Comparison of ENCODE assay signal across 20 cellular contexts in genomic region chr9:102072061-102072764, GRCh38.
"Had no signal": no experiment of that assay in that cellular context is flagged by ENCODE, and none has a peak within 500 bp of the region (broad histone marks: within the 10 kb centered on the region; RNA-seq: fewer than 3 reads in every experiment).

No MANE protein-coding gene starts in this region.

- H3K4me1 Mint-ChIP-seq: activated CD4-positive, alpha-beta T cell treated with anti-CD3 and anti-CD28 coated beads, Interleukin-2, amount 10 ng/mL, durations not matched to agents 24 days and 14 days; brain; central memory CD8-positive, alpha-beta T cell had no signal

- H3K36me3 Mint-ChIP-seq: brain had no signal

- H3K9me3 ChIP-seq: colonic mucosa, gastroesophageal sphincter, thoracic aorta, upper lobe of right lung had no signal

- H3K27me3 ChIP-seq: colonic mucosa, gastroesophageal sphincter, heart left ventricle, upper lobe of right lung had no signal

- H3K27me3 Mint-ChIP-seq: activated CD4-positive, alpha-beta T cell treated with anti-CD3 and anti-CD28 coated beads, Interleukin-2, amount 10 ng/mL, durations not matched to agents 24 days and 14 days; activated CD8-positive, alpha-beta T cell treated with anti-CD3 and anti-CD28 coated beads for 36 hours; brain; central memory CD8-positive, alpha-beta T cell had no signal

- H3K27ac ChIP-seq: colonic mucosa, gastroesophageal sphincter, heart left ventricle, thoracic aorta, upper lobe of right lung had no signal

- H3K27ac Mint-ChIP-seq: activated CD4-positive, alpha-beta T cell treated with anti-CD3 and anti-CD28 coated beads, Interleukin-2, amount 10 ng/mL, durations not matched to agents 24 days and 14 days; activated CD8-positive, alpha-beta T cell treated with anti-CD3 and anti-CD28 coated beads for 36 hours; activated naive CD4-positive, alpha-beta T cell treated with anti-CD3 and anti-CD28 coated beads for 36 hours; brain had no signal

- H3K36me3 ChIP-seq: colonic mucosa, gastroesophageal sphincter, heart left ventricle, thoracic aorta, upper lobe of right lung had no signal

- DNase-seq: activated CD4-positive, alpha-beta T cell treated with anti-CD3 and anti-CD28 coated beads, Interleukin-2, amount 10 ng/mL, durations not matched to agents 24 days and 14 days; activated CD4-positive, CD25-positive, alpha-beta regulatory T cell; activated CD8-positive, alpha-beta T cell treated with anti-CD3 and anti-CD28 coated beads for 36 hours; activated naive CD4-positive, alpha-beta T cell treated with anti-CD3 and anti-CD28 coated beads for 36 hours; activated T-cell treated with anti-CD3 and anti-CD28 coated beads, Interleukin-2, amount 50 U/mL, for 1 hour; colonic mucosa; heart left ventricle; left colon; midbrain; occipital lobe; stimulated activated CD4-positive, alpha-beta T cell treated with anti-CD3 and anti-CD28 coated beads, Interleukin-2, amount 100 ng/mL, for 48 hours; T1000; upper lobe of right lung had no signal

- H3K4me1 ChIP-seq: colonic mucosa, gastroesophageal sphincter, heart left ventricle, upper lobe of right lung had no signal

- H3K4me3 ChIP-seq: colonic mucosa, gastroesophageal sphincter, heart left ventricle, lung, thoracic aorta, upper lobe of right lung had no signal

- H3K4me3 Mint-ChIP-seq: activated CD4-positive, alpha-beta T cell treated with anti-CD3 and anti-CD28 coated beads, Interleukin-2, amount 10 ng/mL, durations not matched to agents 24 days and 14 days; activated CD8-positive, alpha-beta T cell treated with anti-CD3 and anti-CD28 coated beads for 36 hours; activated naive CD4-positive, alpha-beta T cell treated with anti-CD3 and anti-CD28 coated beads for 36 hours; brain; central memory CD8-positive, alpha-beta T cell had no signal

- ATAC-seq: activated CD8-positive, alpha-beta T cell treated with anti-CD3 and anti-CD28 coated beads for 36 hours; esophagus mucosa; gastroesophageal sphincter; heart left ventricle; left colon; SK-N-SH treated with all-trans-retinoic acid at 6 μM for 48 hours; upper lobe of right lung had no signal
